8 cellular contexts compared by ENCODE assay signal in the genomic region with DNA sequence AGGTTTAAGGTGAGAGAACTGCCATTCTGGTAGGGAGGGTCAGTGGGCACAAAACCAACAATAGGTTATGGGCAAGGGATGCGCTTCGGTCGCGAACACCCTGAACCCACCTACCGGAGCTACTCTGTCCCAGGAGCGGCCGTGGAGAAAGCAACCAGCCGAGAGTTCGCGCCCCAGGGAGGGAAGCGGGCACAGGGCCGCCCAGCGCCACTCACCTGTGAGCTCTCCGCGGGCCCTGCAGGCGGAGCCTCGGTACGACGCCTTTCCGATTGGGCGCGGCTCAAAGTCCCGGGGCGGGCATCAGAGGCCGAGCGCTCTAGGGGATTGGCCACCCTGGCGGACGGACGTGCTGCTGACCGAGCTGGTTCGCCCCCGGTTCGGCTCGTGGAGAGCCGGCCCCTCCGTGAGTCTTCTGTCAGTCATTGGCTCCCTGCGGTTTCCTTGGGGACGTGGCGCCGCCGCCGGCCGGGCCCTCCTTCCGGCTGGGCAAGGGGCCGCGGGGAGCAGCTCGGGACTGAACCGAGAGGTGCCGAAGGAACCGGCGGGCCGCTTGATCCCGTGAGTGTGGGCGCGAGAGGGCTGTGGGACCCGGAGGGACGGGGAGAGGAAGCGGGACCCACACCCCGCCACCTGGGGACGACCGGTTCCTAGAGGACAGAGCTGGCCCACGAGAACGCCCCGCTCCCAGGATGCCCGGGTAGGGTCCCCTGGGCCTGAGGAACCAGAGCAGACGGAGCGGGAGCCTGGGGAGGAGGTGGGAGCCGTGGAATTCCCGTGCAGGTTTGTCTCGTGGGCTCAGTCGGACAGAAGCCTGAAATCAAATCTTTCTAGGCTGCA. TPM values are rescaled to one million over a fixed set of nuclear protein-coding genes. Genes with fewer than 3 reads are reported as not detected.
DNase-seq lines count a peak whose midpoint lies in the region; ATAC-seq and TF ChIP-seq lines count a peak whose summit lies in the region.

A gene with protein sequence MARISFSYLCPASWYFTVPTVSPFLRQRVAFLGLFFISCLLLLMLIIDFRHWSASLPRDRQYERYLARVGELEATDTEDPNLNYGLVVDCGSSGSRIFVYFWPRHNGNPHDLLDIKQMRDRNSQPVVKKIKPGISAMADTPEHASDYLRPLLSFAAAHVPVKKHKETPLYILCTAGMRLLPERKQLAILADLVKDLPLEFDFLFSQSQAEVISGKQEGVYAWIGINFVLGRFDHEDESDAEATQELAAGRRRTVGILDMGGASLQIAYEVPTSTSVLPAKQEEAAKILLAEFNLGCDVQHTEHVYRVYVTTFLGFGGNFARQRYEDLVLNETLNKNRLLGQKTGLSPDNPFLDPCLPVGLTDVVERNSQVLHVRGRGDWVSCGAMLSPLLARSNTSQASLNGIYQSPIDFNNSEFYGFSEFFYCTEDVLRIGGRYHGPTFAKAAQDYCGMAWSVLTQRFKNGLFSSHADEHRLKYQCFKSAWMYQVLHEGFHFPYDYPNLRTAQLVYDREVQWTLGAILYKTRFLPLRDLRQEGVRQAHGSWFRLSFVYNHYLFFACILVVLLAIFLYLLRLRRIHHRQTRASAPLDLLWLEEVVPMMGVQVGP (plus strand): TSS at position 479 of the 837 bp plus-strand sequence. CDS start 448 bp downstream, outside the sequence.

- peak within 1 kb of the TSS; percentile 87 for H3K27ac Mint-ChIP-seq in T-helper 17 cell

- H3K4me3 ChIP-seq in ascending aorta (peak within 1 kb of the TSS; percentile 71 to 84), right atrium auricular region (peak within 1 kb of the TSS; percentile 72 to 90), psoas muscle (peak within 1 kb of the TSS; percentile 95), uterus (peak within 1 kb of the TSS; percentile 55 to 80)

- ATAC-seq in GM18498 (IDR thresholded peaks at IDR 0.05; ENCODE audit: unreplicated experiment) (peak; percentile 100), HG02885 (IDR thresholded peaks at IDR 0.05; ENCODE audit: poor library complexity, unreplicated experiment) (peak; percentile 100), T-helper 17 cell (peak; percentile 99), psoas muscle (peak; percentile 100)

- H3K36me3 ChIP-seq in ascending aorta = no peaks in the 10 kb centered on the region
- H3K36me3 ChIP-seq in right atrium auricular region = no peaks in the 10 kb centered on the region
- peaks cover 3 to 7% of the 10 kb centered on the region in 2 donors for H3K36me3 ChIP-seq in psoas muscle (ENCODE audit: insufficient read depth in 1 of 2, low read depth in 1 of 2)
- no peaks in the 10 kb centered on the region for H3K36me3 ChIP-seq in uterus

- peaks cover 31% of the 10 kb centered on the region for H3K27me3 Mint-ChIP-seq in T-helper 17 cell

- TF ChIP-seq POLR2A in uterus (IDR thresholded peaks at IDR 0.05) = peak in 1 of 2 donors; percentile 35

- H3K27ac ChIP-seq in ascending aorta (no peak within 1 kb of the TSS), right atrium auricular region (peak within 1 kb of the TSS; percentile 8 to 41), psoas muscle (peak within 1 kb of the TSS; percentile 47), uterus (peak within 1 kb of the TSS; percentile 2 to 29)

- H3K4me1 Mint-ChIP-seq in T-helper 17 cell = peaks cover 22% of the 10 kb centered on the region

- intact Hi-C loops in ascending aorta (cut with DNase I) (loop anchor here (1.0 kb wide), 3 partner anchors 38 to 229 kb away; partner anchors contain the start of genes COX15, CUTC and GOT1), psoas muscle (cut with DNase I) (loop anchor here (5.0 kb wide), 1 partner anchor 37 kb away; the partner anchor contains the start of gene SLC25A28 (in 2 of the 2)), uterus (cut with DNase I; ENCODE audit: low total_unique reads) (no loop called here)

- 0% methylated on average over 59 to 71 of the region's 71 CpGs for WGBS in psoas muscle, 3 donors

- H3K36me3 Mint-ChIP-seq in T-helper 17 cell (ENCODE audit: low read depth) = peaks cover 12% of the 10 kb centered on the region

- peak within 1 kb of the TSS; percentile 94 for H3K4me3 Mint-ChIP-seq in T-helper 17 cell

- H3K4me1 ChIP-seq in ascending aorta (peaks cover 0 to 7% of the 10 kb centered on the region in 2 donors), right atrium auricular region (peaks cover 0 to 30% of the 10 kb centered on the region in 2 donors), psoas muscle (peaks cover 4% of the 10 kb centered on the region), uterus (peaks cover 0 to 5% of the 10 kb centered on the region in 2 donors)

- H3K9me3 ChIP-seq in T-helper 17 cell (ENCODE audit: control insufficient read depth, low read length, poor library complexity, severe bottlenecking) (no peaks in the 10 kb centered on the region), ascending aorta (no peaks in the 10 kb centered on the region), right atrium auricular region (no peaks in the 10 kb centered on the region), psoas muscle (no peaks in the 10 kb centered on the region), uterus (no peaks in the 10 kb centered on the region)

- peak; percentile 18 to 45 (median 39) for TF ChIP-seq CTCF in ascending aorta (IDR thresholded peaks at IDR 0.05)
- TF ChIP-seq CTCF in right atrium auricular region (IDR thresholded peaks at IDR 0.05) = peak in 1 of 2 donors; percentile 53
- TF ChIP-seq CTCF in psoas muscle (IDR thresholded peaks at IDR 0.05) = peak; percentile 41
- TF ChIP-seq CTCF in uterus (IDR thresholded peaks at IDR 0.05) = peak; percentile 31 to 62 (median 50)

- no peaks in the 10 kb centered on the region for H3K27me3 ChIP-seq in ascending aorta
- no peaks in the 10 kb centered on the region for H3K27me3 ChIP-seq in right atrium auricular region
- no peaks in the 10 kb centered on the region for H3K27me3 ChIP-seq in psoas muscle (ENCODE audit: insufficient read depth in 3 of 3, low read length in 2 of 3)
- no peaks in the 10 kb centered on the region for H3K27me3 ChIP-seq in uterus

- DNase-seq in NCI-H1694 treated with DMSO at 0.1 percent for 48 hours (lab: John Stamatoyannopoulos, UW) (peak; percentile 85), T-helper 17 cell (peak; percentile 76), ascending aorta (ENCODE audit: low spot score in 2 of 2) (peak; percentile 79 to 95), right atrium auricular region (ENCODE audit: low spot score) (peak; percentile 92), psoas muscle (peak; percentile 95 to 97), uterus (peak; percentile 90 to 92)

RNA-seq across cellular contexts. Expression of the gene that starts here (rescaled TPM):
- total RNA-seq in T-helper 17 cell = 1 to 10 TPM; 2.6 to 3.1 TPM
- total RNA-seq in ascending aorta = 9.9 TPM
- total RNA-seq in right atrium auricular region = 1 to 10 TPM; 3.5 to 3.7 TPM
- 1 to 10 TPM; 1.1 to 2.1 (median 1.4) TPM for total RNA-seq in psoas muscle
- 1 to 10 TPM in 1 of 3 donors, under 1 TPM in 2; 0.35 to 3.3 (median 0.92) TPM for polyA plus RNA-seq in psoas muscle
- total RNA-seq in uterus = 10 to 100 TPM in 1 of 4 donors, 1 to 10 TPM in 2, under 1 TPM in 1; 0.26 to 25.2 (median 5.0) TPM

Comparison
In these comparisons a context has a peak if more than half of its experiments do, and no peak if none do; other contexts are left out.
1. H3K27ac ChIP-seq: peak in right atrium auricular region (2 of 2), psoas muscle (single experiment) and uterus (2 of 2); none in ascending aorta (0 of 2).
2. Peak in every context shown above with its lines, with median percentiles within 50 percentile points of each other: ATAC-seq, DNase-seq and H3K4me3 ChIP-seq.